18 cellular contexts compared by ENCODE assay signal in genomic region chr1:165748550-165748949, GRCh38. TPM values are rescaled to one million over a fixed set of nuclear protein-coding genes. Genes with fewer than 3 reads are reported as not detected.
DNase-seq lines count a peak whose midpoint lies in the region; ATAC-seq, FAIRE-seq and TF ChIP-seq lines count a peak whose summit lies in the region.
"Had no signal": no experiment of that assay in that cellular context is flagged by ENCODE, and none has a peak within 500 bp of the region (broad histone marks: within the 10 kb centered on the region; RNA-seq: fewer than 3 reads in every experiment).

No MANE protein-coding gene starts in this region.

- H3K4me1 Mint-ChIP-seq in Caco-2 (ENCODE audit: low read depth, unreplicated experiment): peaks cover 20% of the 10 kb centered on the region
- peaks cover 4% of the 10 kb centered on the region for H3K4me1 Mint-ChIP-seq in nephron

- TSS peak; percentile 7 for BruUV-seq in Caco-2 (replicated peaks; lab: Mats Ljungman, UMichigan)

- no peaks in the 10 kb centered on the region for H3K9me3 ChIP-seq in Caco-2
- H3K9me3 ChIP-seq: HAP-1 had no signal

- no peaks in the 10 kb centered on the region for H3K27me3 ChIP-seq in Caco-2 (replicated peaks; ENCODE audit: control insufficient read depth, insufficient read depth, low read length)

- no peak overlapping the region for H3K4me3 ChIP-seq in Caco-2 (ENCODE audit: low read depth, low read length)
- H3K4me3 ChIP-seq: HAP-1 had no signal

- ATAC-seq in left colon (peak; percentile 66), HG03097 (IDR thresholded peaks at IDR 0.05; ENCODE audit: low FRiP score, unreplicated experiment) (no peak), HG03432 (IDR thresholded peaks at IDR 0.05; ENCODE audit: unreplicated experiment) (no peak)

- H3K36me3 Mint-ChIP-seq in Caco-2 (ENCODE audit: insufficient read depth, unreplicated experiment): peaks cover 43% of the 10 kb centered on the region
- H3K36me3 Mint-ChIP-seq in nephron (ENCODE audit: low read depth): peaks cover 39% of the 10 kb centered on the region

- peak; percentile 26 for FAIRE-seq in TTC549 (lab: Jason Lieb, UNC)
- FAIRE-seq: A204.1, D721Med, H1, HTR-8/SVneo had no signal

- DNase-seq in Caco-2 (no peak), left colon (no peak), foreskin melanocyte (no peak), OCI-M2 (lab: John Stamatoyannopoulos, UW; ENCODE audit: unreplicated experiment) (no peak)
- DNase-seq: C1 segment of cervical spinal cord; CD4-positive, alpha-beta T cell; DND-41; GDM1 had no signal

- CTCF ChIA-PET in Caco-2 (lab: Charles Lee): no interaction called here

- H3K9me3 Mint-ChIP-seq in Caco-2 (ENCODE audit: unreplicated experiment) (no peaks in the 10 kb centered on the region), nephron (no peaks in the 10 kb centered on the region)
- H3K9me3 Mint-ChIP-seq: CD4-positive, alpha-beta T cell had no signal

- intact Hi-C loops in Caco-2 (cut with micrococcal nuclease; ENCODE audit: unreplicated experiment): no loop called here
- intact Hi-C loops in left colon (cut with DNase I, micrococcal nuclease): no loop called here

- no peak overlapping the region for H3K27ac Mint-ChIP-seq in Caco-2 (ENCODE audit: unreplicated experiment)
- peak overlapping the region; percentile 74 to 87 (median 79) for H3K27ac Mint-ChIP-seq in nephron
- H3K27ac Mint-ChIP-seq: B cell; CD4-positive, alpha-beta T cell had no signal

- POLR2A ChIA-PET in Caco-2 (lab: Charles Lee): no interaction called here

- H3K4me3 Mint-ChIP-seq in Caco-2 (ENCODE audit: unreplicated experiment) (no peak overlapping the region), nephron (no peak overlapping the region)
- H3K4me3 Mint-ChIP-seq: B cell; CD4-positive, alpha-beta T cell had no signal

- H3K27me3 Mint-ChIP-seq in Caco-2 (ENCODE audit: insufficient read depth, unreplicated experiment) (no peaks in the 10 kb centered on the region), nephron (ENCODE audit: low read depth) (no peaks in the 10 kb centered on the region)
- H3K27me3 Mint-ChIP-seq: B cell; CD4-positive, alpha-beta T cell had no signal

- H3K36me3 ChIP-seq in Caco-2 (ENCODE audit: control insufficient read depth, insufficient read depth, low read length): no peaks in the 10 kb centered on the region; the same call in 1 of the 2 replicates

- H3K4me1 ChIP-seq in Caco-2: 0 out of 2 replicates have a peak, but pooled peaks cover 10% of the 10 kb centered on the region
- H3K4me1 ChIP-seq: HAP-1 had no signal

- TF ChIP-seq CTCF in Caco-2 (IDR thresholded peaks at IDR 0.05; ENCODE audit: insufficient read depth in 1 of 2, low read depth in 1 of 2, low read length in 1 of 2, severe bottlenecking in 1 of 2, unreplicated experiment in 1 of 2) (no peak), nephron (IDR thresholded peaks at IDR 0.05; ENCODE audit: unreplicated experiment in 3 of 3) (no peak)

RNA-seq across cellular contexts. Expression of gene TMCO1, which starts 20.1 kb away (rescaled TPM):
- total RNA-seq in Caco-2 (2022) (138 and 152 TPM in 2 replicates), left colon (100 to 1,000 TPM; 165 to 216 TPM)

RNA-seq across cellular contexts. Expression of gene ALDH9A1, which starts 50.2 kb away (rescaled TPM):
- total RNA-seq in Caco-2 (2022) (28.4 and 33.9 TPM in 2 replicates), left colon (10 to 100 TPM; 63.8 to 65.6 TPM)
